In the genomic region with DNA sequence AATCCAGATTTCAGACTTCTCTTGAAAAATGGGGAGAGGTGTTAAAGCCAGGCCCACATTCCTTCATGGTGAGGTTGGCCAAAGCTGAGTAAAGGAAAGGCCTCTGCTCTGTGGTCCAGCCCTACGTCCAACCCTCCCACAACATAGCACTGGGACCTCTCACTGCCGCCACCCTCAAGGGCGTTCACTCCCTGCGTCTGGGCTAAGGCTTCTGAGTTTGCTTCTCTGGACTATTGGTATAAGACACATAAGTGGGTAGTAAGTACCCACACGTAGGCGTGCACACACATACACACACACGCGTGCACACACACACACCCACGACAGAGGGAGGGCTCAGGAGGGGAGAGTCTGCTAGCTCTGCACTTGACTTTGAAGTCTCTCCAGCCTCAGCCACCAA, we compare ENCODE assay signal across 18 cellular contexts.
DNase-seq lines count a peak whose midpoint lies in the region; ATAC-seq and TF ChIP-seq lines count a peak whose summit lies in the region.
"Had no signal": no experiment of that assay in that cellular context is flagged by ENCODE, and none has a peak within 500 bp of the region (broad histone marks: within the 10 kb centered on the region; RNA-seq: fewer than 3 reads in every experiment).

No MANE protein-coding gene starts in this region.

- H2BK20ac ChIP-seq in IMR-90 (ENCODE audit: low read depth, low read length) = no peak overlapping the region

- intact Hi-C loops in IMR-90 (cut with micrococcal nuclease) (no loop called here), right cardiac atrium (cut with DNase I) (no loop called here), sciatic nerve (cut with DNase I) (no loop called here)

- no peak overlapping the region for H4K91ac ChIP-seq in IMR-90 (ENCODE audit: insufficient read depth, low read depth, low read length)

- no peak overlapping the region for H2AK5ac ChIP-seq in IMR-90 (ENCODE audit: low read depth, low read length)

- H2AK9ac ChIP-seq in IMR-90 (replicated peaks; ENCODE audit: low read depth, low read length, poor library complexity) = no peak overlapping the region

- no peaks in the 10 kb centered on the region for H3K79me1 ChIP-seq in IMR-90 (ENCODE audit: low read depth in 1 of 2, low read length in 2 of 2)

- TF ChIP-seq CTCF in IMR-90 (conservative IDR thresholded peaks at IDR 0.05; ENCODE audit: low read depth, low read length) (no peak), coronary artery (IDR thresholded peaks at IDR 0.05) (no peak)

- H3K27ac ChIP-seq in IMR-90 (ENCODE audit: insufficient read depth, low read length) (no peak overlapping the region), coronary artery (no peak overlapping the region), right cardiac atrium (ENCODE audit: low read length) (no peak overlapping the region)

- ATAC-seq in IMR-90 (ENCODE audit: low read depth) = peak; percentile 35; the same call in 1 of the 2 replicates
- peak; percentile 75 to 76 for ATAC-seq in right cardiac atrium
- peak; percentile 90 for ATAC-seq in sciatic nerve
- no peak for ATAC-seq in GM18870 (IDR thresholded peaks at IDR 0.05; ENCODE audit: unreplicated experiment)

- H4K5ac ChIP-seq in IMR-90 (ENCODE audit: low read depth, low read length) = no peak overlapping the region

- H4K20me1 ChIP-seq in IMR-90 (ENCODE audit: insufficient read depth, low read length) = no peaks in the 10 kb centered on the region

- in situ Hi-C loops in IMR-90 (cut with MboI; ENCODE audit: low sequenced_read_pairs) = no loop called here

- POLR2A ChIA-PET in IMR-90 (lab: Charles Lee; ENCODE audit: unreplicated experiment) = no interaction called here

- H2AFZ ChIP-seq in IMR-90 (replicated peaks; ENCODE audit: low read length, poor library complexity) = no peak overlapping the region

- H2BK5ac ChIP-seq in IMR-90 (ENCODE audit: low read depth, low read length, poor library complexity, severe bottlenecking) = no peak overlapping the region

- H3K4me1 ChIP-seq in IMR-90 (ENCODE audit: control insufficient read depth, insufficient read depth, low read length) (no peaks in the 10 kb centered on the region), right cardiac atrium (ENCODE audit: control insufficient read depth, insufficient read depth, low read length) (peaks cover 4% of the 10 kb centered on the region)
- H3K4me1 ChIP-seq: BE2C had no signal

- no peak for TF ChIP-seq RAD21 in IMR-90 (IDR thresholded peaks at IDR 0.05; ENCODE audit: low read length)

- H2BK15ac ChIP-seq in IMR-90 (ENCODE audit: low read depth, low read length) = no peak overlapping the region

- no peaks in the 10 kb centered on the region for H3K36me3 ChIP-seq in IMR-90 (ENCODE audit: control insufficient read depth, insufficient read depth, low read length)

- H3K9ac ChIP-seq in IMR-90 (ENCODE audit: low read depth, low read length) = no peak overlapping the region

- no peak overlapping the region for H2BK120ac ChIP-seq in IMR-90 (ENCODE audit: low read depth, low read length)

- H3K23ac ChIP-seq in IMR-90 (ENCODE audit: low read depth, low read length) = no peak overlapping the region

- H3K4me2 ChIP-seq in IMR-90 (ENCODE audit: low read depth, low read length) = no peak overlapping the region

- H3K18ac ChIP-seq in IMR-90 (ENCODE audit: low read depth, low read length) = no peak overlapping the region

- H4K8ac ChIP-seq in IMR-90 (ENCODE audit: low read depth in 2 of 2, low read length in 2 of 2) = no peak overlapping the region

- TF ChIP-seq POLR2A in IMR-90 (IDR thresholded peaks at IDR 0.05; ENCODE audit: low read depth, low read length) = no peak

- H3K4me3 ChIP-seq in IMR-90 (ENCODE audit: insufficient read depth, low read depth, low read length) (no peak overlapping the region), coronary artery (no peak overlapping the region), right cardiac atrium (ENCODE audit: low read length) (no peak overlapping the region)

- dilution Hi-C loops in IMR-90 (cut with HindIII; ENCODE audit: low sequenced_read_pairs, unreplicated experiment) = no loop called here

- no peak overlapping the region for H3K4ac ChIP-seq in IMR-90 (ENCODE audit: low read depth, low read length)

- H3K27me3 ChIP-seq in IMR-90 (ENCODE audit: control insufficient read depth, insufficient read depth, low read length) = no peaks in the 10 kb centered on the region
- no peaks in the 10 kb centered on the region for H3K27me3 ChIP-seq in right cardiac atrium (ENCODE audit: control insufficient read depth, insufficient read depth)
- H3K27me3 ChIP-seq: BE2C had no signal

- H3K56ac ChIP-seq in IMR-90 (ENCODE audit: extremely low read depth, insufficient read depth, low read length) = no peak overlapping the region

- no peak overlapping the region for H3K14ac ChIP-seq in IMR-90 (replicated peaks; ENCODE audit: low read depth, low read length)

- DNase-seq in IMR-90 (no peak), coronary artery (ENCODE audit: low spot score) (peak; percentile 53), right cardiac atrium (peak; percentile 53 to 77 (median 57)), sciatic nerve (ENCODE audit: low spot score) (no peak), NCI-H69 (lab: John Stamatoyannopoulos, UW) (no peak), T-helper 1 cell (no peak), NCI-H1694 (lab: John Stamatoyannopoulos, UW) (no peak)
- DNase-seq: BE2C; CD4-positive, alpha-beta memory T cell; DMS79 treated with DMSO at 0.1 percent for 48 hours; GF-D8; H9; Kasumi-1; NCI-H1417; NCI-H2029; NCI-H524 treated with DMSO at 0.1 percent for 48 hours; NK-92 treated with Interleukin-12 subunit alpha and Interleukin-12 subunit beta, amount 100 ng/mL, for 24 hours had no signal

- no CpG with 5 or more reads among the region's 9 CpGs for WGBS in IMR-90 (ENCODE audit: extremely low coverage in 2 of 2, insufficient read length in 1 of 2), 2 experiments
- 69% methylated on average over 9 of the region's 9 CpGs for WGBS in right cardiac atrium

- no peaks in the 10 kb centered on the region for H3K9me1 ChIP-seq in IMR-90 (ENCODE audit: insufficient read depth, low read length)

- no TSS peak for BruUV-seq in IMR-90 (replicated peaks; lab: Mats Ljungman, UMichigan)

- H3K9me3 ChIP-seq in IMR-90 (ENCODE audit: control insufficient read depth, insufficient read depth, low read length) (no peaks in the 10 kb centered on the region), right cardiac atrium (ENCODE audit: control insufficient read depth, low read length) (no peaks in the 10 kb centered on the region)
- H3K9me3 ChIP-seq: BE2C had no signal

- CTCF ChIA-PET in IMR-90 (lab: Yijun Ruan, JAX) = no interaction called here

TF ChIP-seq in IMR-90, 13 proteins besides CTCF, POLR2A, EP300 and RAD21:
- TF ChIP-seq, protein P1, sequence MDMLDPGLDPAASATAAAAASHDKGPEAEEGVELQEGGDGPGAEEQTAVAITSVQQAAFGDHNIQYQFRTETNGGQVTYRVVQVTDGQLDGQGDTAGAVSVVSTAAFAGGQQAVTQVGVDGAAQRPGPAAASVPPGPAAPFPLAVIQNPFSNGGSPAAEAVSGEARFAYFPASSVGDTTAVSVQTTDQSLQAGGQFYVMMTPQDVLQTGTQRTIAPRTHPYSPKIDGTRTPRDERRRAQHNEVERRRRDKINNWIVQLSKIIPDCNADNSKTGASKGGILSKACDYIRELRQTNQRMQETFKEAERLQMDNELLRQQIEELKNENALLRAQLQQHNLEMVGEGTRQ (IDR thresholded peaks at IDR 0.05; ENCODE audit: low read depth, low read length) = no peak
- TF ChIP-seq RFX5 (IDR thresholded peaks at IDR 0.05; ENCODE audit: low read depth, low read length) = no peak
- TF ChIP-seq BHLHE40 (IDR thresholded peaks at IDR 0.05; ENCODE audit: low read depth, low read length) = no peak
- TF ChIP-seq SMC3 (IDR thresholded peaks at IDR 0.05; ENCODE audit: low read depth, low read length) = no peak
- TF ChIP-seq, protein P2, sequence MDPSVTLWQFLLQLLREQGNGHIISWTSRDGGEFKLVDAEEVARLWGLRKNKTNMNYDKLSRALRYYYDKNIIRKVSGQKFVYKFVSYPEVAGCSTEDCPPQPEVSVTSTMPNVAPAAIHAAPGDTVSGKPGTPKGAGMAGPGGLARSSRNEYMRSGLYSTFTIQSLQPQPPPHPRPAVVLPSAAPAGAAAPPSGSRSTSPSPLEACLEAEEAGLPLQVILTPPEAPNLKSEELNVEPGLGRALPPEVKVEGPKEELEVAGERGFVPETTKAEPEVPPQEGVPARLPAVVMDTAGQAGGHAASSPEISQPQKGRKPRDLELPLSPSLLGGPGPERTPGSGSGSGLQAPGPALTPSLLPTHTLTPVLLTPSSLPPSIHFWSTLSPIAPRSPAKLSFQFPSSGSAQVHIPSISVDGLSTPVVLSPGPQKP (IDR thresholded peaks at IDR 0.05; ENCODE audit: borderline replicate concordance, low read depth, low read length) = no peak
- TF ChIP-seq MAZ (IDR thresholded peaks at IDR 0.05; ENCODE audit: borderline replicate concordance, low read depth, low read length) = no peak
- no peak for TF ChIP-seq CEBPB (IDR thresholded peaks at IDR 0.05; ENCODE audit: low read depth, low read length)
- TF ChIP-seq FOS (IDR thresholded peaks at IDR 0.05; ENCODE audit: low read depth, low read length) = no peak
- TF ChIP-seq RCOR1 (IDR thresholded peaks at IDR 0.05; ENCODE audit: insufficient replicate concordance, low read length) = no peak
- no peak for TF ChIP-seq MAFK (IDR thresholded peaks at IDR 0.05; ENCODE audit: low read depth, low read length)
- no peak for TF ChIP-seq CHD1 (IDR thresholded peaks at IDR 0.05; ENCODE audit: low read depth, low read length)
- no peak for TF ChIP-seq MXI1 (IDR thresholded peaks at IDR 0.05; ENCODE audit: borderline replicate concordance, low read depth, low read length)
- no peak for TF ChIP-seq NFE2L2 (IDR thresholded peaks at IDR 0.05; ENCODE audit: low read depth, low read length)
TF ChIP-seq in IMR-90: peak in this region for 0.

Comparison
In these comparisons a context has a peak if more than half of its experiments do, and no peak if none do; other contexts are left out.
1. DNase-seq: peak in coronary artery (single experiment) and right cardiac atrium (3 of 3); none in IMR-90 (single experiment), sciatic nerve (single experiment), NCI-H69 (single experiment), T-helper 1 cell (0 of 5) and NCI-H1694 (single experiment).